ENCODE assay signal across 22 cellular contexts in genomic region chr3:41989518-41989917, GRCh38. TPM values are rescaled to one million over a fixed set of nuclear protein-coding genes. Genes with fewer than 3 reads are reported as not detected.
A peak's percentile ranks its signal among the peaks of the same experiment; 100 is the strongest.
DNase-seq lines count a peak whose midpoint lies in the region; ATAC-seq, FAIRE-seq and TF ChIP-seq lines count a peak whose summit lies in the region.
"Had no signal": no experiment of that assay in that cellular context is flagged by ENCODE, and none has a peak within 500 bp of the region (broad histone marks: within the 10 kb centered on the region; RNA-seq: fewer than 3 reads in every experiment).

No MANE protein-coding gene starts in this region.

- no peaks in the 10 kb centered on the region for H3K27me3 Mint-ChIP-seq in WTC11 (ENCODE audit: low read depth)
- H3K27me3 Mint-ChIP-seq in nephron progenitor cell (ENCODE audit: low read depth, poor library complexity), result no peaks in the 10 kb centered on the region
- H3K27me3 Mint-ChIP-seq: B cell had no signal

- no peak overlapping the region for H3K4me2 ChIP-seq in trophoblast cell (ENCODE audit: low read length)
- H3K4me2 ChIP-seq: A549; BLaER1 treated with 17β-estradiol and CSF1 and Interleukin-3, amounts not matched to agents 10 nM and 100 nM had no signal

- H2BK5ac ChIP-seq in trophoblast cell (ENCODE audit: low read depth, low read length, poor library complexity), result no peak overlapping the region

- no peaks in the 10 kb centered on the region for H3K36me3 Mint-ChIP-seq in WTC11
- H3K36me3 Mint-ChIP-seq in nephron progenitor cell (ENCODE audit: low read depth), result no peaks in the 10 kb centered on the region
- H3K36me3 Mint-ChIP-seq: CD8-positive, alpha-beta T cell had no signal

- H3K4me3 Mint-ChIP-seq in WTC11 (no peak overlapping the region), nephron progenitor cell (no peak overlapping the region)
- H3K4me3 Mint-ChIP-seq: B cell; CD4-positive, alpha-beta T cell; CD8-positive, alpha-beta T cell had no signal

- H3K27ac ChIP-seq in trophoblast cell (ENCODE audit: low read depth, low read length), result no peak overlapping the region
- H3K27ac ChIP-seq: A549; BLaER1 treated with 17β-estradiol and CSF1 and Interleukin-3, amounts not matched to agents 10 nM and 100 nM; C4-2B had no signal

- peaks cover 0 to 6% of the 10 kb centered on the region in 2 experiments for H3K4me1 ChIP-seq in trophoblast cell (ENCODE audit: control insufficient read depth in 1 of 2, insufficient read depth in 2 of 2, low read length in 2 of 2)
- H3K4me1 ChIP-seq: A549; BLaER1 treated with 17β-estradiol and CSF1 and Interleukin-3, amounts not matched to agents 10 nM and 100 nM had no signal

- H2AK5ac ChIP-seq in trophoblast cell (ENCODE audit: low read length), result peak overlapping the region; percentile 66

- H3K9me3 Mint-ChIP-seq in WTC11 (peaks cover 10% of the 10 kb centered on the region), nephron progenitor cell (no peaks in the 10 kb centered on the region)
- H3K9me3 Mint-ChIP-seq: CD4-positive, alpha-beta T cell; CD8-positive, alpha-beta T cell had no signal

- TF ChIP-seq CTCF in WTC11 (IDR thresholded peaks at IDR 0.05) (no peak), nephron progenitor cell (IDR thresholded peaks at IDR 0.05) (no peak)

- no peak overlapping the region for H4K12ac ChIP-seq in trophoblast cell (ENCODE audit: low read depth, low read length)

- H4K91ac ChIP-seq in trophoblast cell (ENCODE audit: low read depth, low read length), result peak overlapping the region; percentile 41

- DNase-seq in WTC11 (ENCODE audit: low spot score) (no peak), trophoblast cell (peak in 1 of 2 donors; percentile 52), nephron progenitor cell (no peak)
- DNase-seq in activated naive CD4-positive, alpha-beta T cell (lab: John Stamatoyannopoulos, UW), result no peak
- DNase-seq: 8988T; AML-193; Caco-2; Calu3; CD4-positive, alpha-beta T cell; CD8-positive, alpha-beta T cell; DMS79 treated with DMSO at 0.1 percent for 48 hours; GDM1 had no signal

- H3K4me1 Mint-ChIP-seq in WTC11, result no peaks in the 10 kb centered on the region
- H3K4me1 Mint-ChIP-seq in nephron progenitor cell, result no peaks in the 10 kb centered on the region
- H3K4me1 Mint-ChIP-seq: B cell had no signal

- no peak overlapping the region for H3K4ac ChIP-seq in trophoblast cell (ENCODE audit: low read depth, low read length)

- H3K9me3 ChIP-seq in trophoblast cell (ENCODE audit: insufficient read depth, low read depth, low read length), result no peaks in the 10 kb centered on the region
- H3K9me3 ChIP-seq: A549 had no signal

- H3K27ac Mint-ChIP-seq in WTC11 (no peak overlapping the region), nephron progenitor cell (no peak overlapping the region)
- H3K27ac Mint-ChIP-seq: B cell; CD4-positive, alpha-beta T cell; CD8-positive, alpha-beta T cell had no signal

- FAIRE-seq in G401.6 (lab: Jason Lieb, UNC), result peak; percentile 83
- FAIRE-seq: A549, D721Med, GM12878, GM12892, GM18507 had no signal

- POLR2A ChIA-PET in WTC11 (lab: Charles Lee), result no interaction called here

- peak overlapping the region; percentile 85 for H2BK12ac ChIP-seq in trophoblast cell (ENCODE audit: low read length)

- no peak overlapping the region for H3K23ac ChIP-seq in trophoblast cell (ENCODE audit: low read length)

- H3K9ac ChIP-seq in trophoblast cell (ENCODE audit: low read length), result no peak overlapping the region
- H3K9ac ChIP-seq: BLaER1 treated with 17β-estradiol and CSF1 and Interleukin-3, amounts not matched to agents 10 nM and 100 nM had no signal

- CTCF ChIA-PET in WTC11 (lab: Charles Lee), result no interaction called here

- no peak for ATAC-seq in WTC11
- ATAC-seq in HG03354 (IDR thresholded peaks at IDR 0.05; ENCODE audit: poor library complexity, severe bottlenecking, unreplicated experiment), result no peak
- ATAC-seq: A549; CD8-positive, alpha-beta T cell; GM12878 had no signal

- H4K8ac ChIP-seq in trophoblast cell (ENCODE audit: low read depth, low read length), result no peak overlapping the region

- no peak overlapping the region for H3K4me3 ChIP-seq in trophoblast cell (ENCODE audit: low read depth, low read length)
- H3K4me3 ChIP-seq: A549; BLaER1 treated with 17β-estradiol and CSF1 and Interleukin-3, amounts not matched to agents 10 nM and 100 nM; GM12878 had no signal

- no peak overlapping the region for H3K14ac ChIP-seq in trophoblast cell (ENCODE audit: low read length)

- H3K36me3 ChIP-seq in trophoblast cell (ENCODE audit: control insufficient read depth in 1 of 2, insufficient read depth in 2 of 2, low read length in 2 of 2), result no peaks in the 10 kb centered on the region
- H3K36me3 ChIP-seq: BLaER1 treated with 17β-estradiol and CSF1 and Interleukin-3, amounts not matched to agents 10 nM and 100 nM had no signal

- no peak overlapping the region for H2AFZ ChIP-seq in trophoblast cell (ENCODE audit: insufficient read depth, low read length, poor library complexity)

- H3K79me1 ChIP-seq in trophoblast cell (ENCODE audit: low read length), result peaks cover 10% of the 10 kb centered on the region

- no peak overlapping the region for H3K18ac ChIP-seq in trophoblast cell (ENCODE audit: low read length)

- H3K79me2 ChIP-seq in trophoblast cell (ENCODE audit: control insufficient read depth, insufficient read depth, low read length, poor library complexity), result no peaks in the 10 kb centered on the region

- no peaks in the 10 kb centered on the region for H3K27me3 ChIP-seq in trophoblast cell (ENCODE audit: insufficient read depth, low read length)
- H3K27me3 ChIP-seq: BLaER1 treated with 17β-estradiol and CSF1 and Interleukin-3, amounts not matched to agents 10 nM and 100 nM had no signal

- WGBS in trophoblast cell (ENCODE audit: extremely low coverage, insufficient coverage, insufficient read length), result no CpG with 5 or more reads among the region's 3 CpGs

- H2BK120ac ChIP-seq in trophoblast cell (ENCODE audit: insufficient read depth, low read length, poor library complexity), result no peak overlapping the region

TF ChIP-seq in WTC11, 78 proteins besides CTCF, POLR2A, EP300 and RAD21:
- TF ChIP-seq HMGA2 (CRISPR knock-in tag; IDR thresholded peaks at IDR 0.05), result peak; percentile 95; the same call in 1 of the 2 replicates
- TF ChIP-seq EMX1 (CRISPR knock-in tag; IDR thresholded peaks at IDR 0.05), result no peak

RNA-seq across cellular contexts. Expression of gene ULK4, which starts 27.6 kb away (rescaled TPM):
- 9.2 to 12.2 TPM (median 10.0 TPM) in 3 replicates for total RNA-seq in WTC11 (2021)
- 2.4 and 2.6 TPM in 2 replicates for polyA plus RNA-seq in trophoblast cell (2013)
